In genomic region chr1:75440274-75440673, GRCh38 we compare ENCODE assay signal across 8 cellular contexts.
"Had no signal": no experiment of that assay in that cellular context is flagged by ENCODE, and none has a peak within 500 bp of the region (broad histone marks: within the 10 kb centered on the region; RNA-seq: fewer than 3 reads in every experiment).

No MANE protein-coding gene starts in this region.

- H3K9me3 ChIP-seq: HAP-1 had no signal

- H3K4me3 ChIP-seq: HAP-1 had no signal

- FAIRE-seq: HepG2 had no signal

- DNase-seq: GOT3, H7, HFFc6, KG1 had no signal

- H3K27ac ChIP-seq: HL-60 had no signal

- H3K4me1 ChIP-seq: HAP-1 had no signal

- ATAC-seq: HCT116, HepG2 had no signal

- H3K36me3 ChIP-seq: HAP-1 had no signal
